In genomic region chr4:26402458-26402857, GRCh38 we compare ENCODE assay signal across 1 cellular context.
TF ChIP-seq lines count a peak whose summit lies in the region.

No MANE protein-coding gene starts in this region.

TF ChIP-seq in GM23338, 12 proteins besides CTCF, POLR2A, EP300 and RAD21 (continued from another document):
- TF ChIP-seq ZNF462 (CRISPR knock-in tag; IDR thresholded peaks at IDR 0.05) (no peak), ETS1 (IDR thresholded peaks at IDR 0.05) (no peak), ZNF331 (CRISPR knock-in tag; IDR thresholded peaks at IDR 0.05; ENCODE audit: low read depth) (no peak), STAT1 (IDR thresholded peaks at IDR 0.05; ENCODE audit: unreplicated experiment) (no peak), JUNB (IDR thresholded peaks at IDR 0.05; ENCODE audit: unreplicated experiment) (no peak)
